Comparison of ENCODE assay signal across 17 cellular contexts in genomic region chr2:85659324-85659981, GRCh38. TPM values are rescaled to one million over a fixed set of nuclear protein-coding genes. Genes with fewer than 3 reads are reported as not detected.
DNase-seq lines count a peak whose midpoint lies in the region; ATAC-seq and TF ChIP-seq lines count a peak whose summit lies in the region.
"Had no signal": no experiment of that assay in that cellular context is flagged by ENCODE, and none has a peak within 500 bp of the region (broad histone marks: within the 10 kb centered on the region; RNA-seq: fewer than 3 reads in every experiment).

No MANE protein-coding gene starts in this region.

- no peaks in the 10 kb centered on the region for H3K9me3 Mint-ChIP-seq in activated naive CD8-positive, alpha-beta T cell treated with anti-CD3 and anti-CD28 coated beads, Interleukin-2, amount 10 ng/mL, durations not matched to agents 7 days and 5 days
- no peaks in the 10 kb centered on the region for H3K9me3 Mint-ChIP-seq in activated naive CD8-positive, alpha-beta T cell treated with anti-CD3 and anti-CD28 coated beads for 36 hours
- H3K9me3 Mint-ChIP-seq in central memory CD8-positive, alpha-beta T cell: no peaks in the 10 kb centered on the region
- H3K9me3 Mint-ChIP-seq in naive thymus-derived CD4-positive, alpha-beta T cell: no peaks in the 10 kb centered on the region
- H3K9me3 Mint-ChIP-seq: CD4-positive, alpha-beta memory T cell; GM23338 had no signal

- H3K36me3 ChIP-seq in naive thymus-derived CD4-positive, alpha-beta T cell (ENCODE audit: control insufficient read depth in 2 of 3, insufficient read depth in 3 of 3, low read length in 3 of 3): peaks cover 0 to 24% (median 0%) of the 10 kb centered on the region in 3 experiments
- H3K36me3 ChIP-seq in aorta (ENCODE audit: control insufficient read depth in 1 of 2, insufficient read depth in 2 of 2, low read length in 1 of 2): no peaks in the 10 kb centered on the region
- peaks cover 0 to 45% (median 0%) of the 10 kb centered on the region in 3 donors for H3K36me3 ChIP-seq in esophagus squamous epithelium

- intact Hi-C loops in naive thymus-derived CD4-positive, alpha-beta T cell (cut with micrococcal nuclease): no loop called here
- intact Hi-C loops in aorta (cut with DNase I): no loop called here
- intact Hi-C loops in esophagus squamous epithelium (cut with DNase I): no loop called here

- no peaks in the 10 kb centered on the region for H3K27me3 Mint-ChIP-seq in activated naive CD8-positive, alpha-beta T cell treated with anti-CD3 and anti-CD28 coated beads, Interleukin-2, amount 10 ng/mL, durations not matched to agents 7 days and 5 days
- no peaks in the 10 kb centered on the region for H3K27me3 Mint-ChIP-seq in activated naive CD8-positive, alpha-beta T cell treated with anti-CD3 and anti-CD28 coated beads for 36 hours
- no peaks in the 10 kb centered on the region for H3K27me3 Mint-ChIP-seq in central memory CD8-positive, alpha-beta T cell
- no peaks in the 10 kb centered on the region for H3K27me3 Mint-ChIP-seq in naive thymus-derived CD4-positive, alpha-beta T cell
- H3K27me3 Mint-ChIP-seq: CD4-positive, alpha-beta memory T cell had no signal

- H3K4me3 ChIP-seq in naive thymus-derived CD4-positive, alpha-beta T cell (ENCODE audit: low read length): no peak overlapping the region
- H3K4me3 ChIP-seq in aorta (ENCODE audit: low read length in 2 of 2) (no peak overlapping the region), esophagus squamous epithelium (no peak overlapping the region)
- H3K4me3 ChIP-seq: BLaER1, GM23338, Peyer's patch had no signal

- H3K4me1 ChIP-seq in naive thymus-derived CD4-positive, alpha-beta T cell (ENCODE audit: control insufficient read depth in 2 of 2, insufficient read depth in 2 of 2, low read length in 2 of 2): no peaks in the 10 kb centered on the region
- H3K4me1 ChIP-seq in aorta (ENCODE audit: control insufficient read depth in 1 of 2, insufficient read depth in 2 of 2, low read length in 2 of 2) (no peaks in the 10 kb centered on the region), esophagus squamous epithelium (peaks cover 0 to 27% (median 0%) of the 10 kb centered on the region in 3 donors)
- H3K4me1 ChIP-seq: BLaER1, Peyer's patch had no signal

- peak; percentile 60 for ATAC-seq in activated naive CD8-positive, alpha-beta T cell treated with anti-CD3 and anti-CD28 coated beads, Interleukin-2, amount 10 ng/mL, durations not matched to agents 7 days and 5 days (ENCODE audit: low read depth)
- ATAC-seq in central memory CD8-positive, alpha-beta T cell (replicated peaks; ENCODE audit: extremely low read depth, poor library complexity, severe bottlenecking): peak; percentile 32
- peak; percentile 22 for ATAC-seq in naive thymus-derived CD4-positive, alpha-beta T cell
- ATAC-seq in aorta (ENCODE audit: low FRiP score) (no peak), HG02938 (IDR thresholded peaks at IDR 0.05; ENCODE audit: unreplicated experiment) (no peak)
- ATAC-seq: GM23338 had no signal

- H3K27ac ChIP-seq in naive thymus-derived CD4-positive, alpha-beta T cell (ENCODE audit: low read depth, low read length): no peak overlapping the region
- H3K27ac ChIP-seq in aorta (ENCODE audit: low read depth in 1 of 2, low read length in 2 of 2): no peak overlapping the region
- H3K27ac ChIP-seq in esophagus squamous epithelium: no peak overlapping the region
- H3K27ac ChIP-seq: BLaER1, Peyer's patch had no signal

- H3K4me3 Mint-ChIP-seq in activated naive CD8-positive, alpha-beta T cell treated with anti-CD3 and anti-CD28 coated beads, Interleukin-2, amount 10 ng/mL, durations not matched to agents 7 days and 5 days: peak overlapping the region; percentile 37
- H3K4me3 Mint-ChIP-seq in activated naive CD8-positive, alpha-beta T cell treated with anti-CD3 and anti-CD28 coated beads for 36 hours: no peak overlapping the region
- H3K4me3 Mint-ChIP-seq in central memory CD8-positive, alpha-beta T cell: no peak overlapping the region
- H3K4me3 Mint-ChIP-seq in naive thymus-derived CD4-positive, alpha-beta T cell: no peak overlapping the region
- H3K4me3 Mint-ChIP-seq: CD4-positive, alpha-beta memory T cell; GM23338 had no signal

- TF ChIP-seq CTCF in esophagus squamous epithelium (IDR thresholded peaks at IDR 0.05): no peak

- CTCF ChIA-PET in naive thymus-derived CD4-positive, alpha-beta T cell (lab: Charles Lee): no interaction called here

- H3K4me1 Mint-ChIP-seq in activated naive CD8-positive, alpha-beta T cell treated with anti-CD3 and anti-CD28 coated beads, Interleukin-2, amount 10 ng/mL, durations not matched to agents 7 days and 5 days: peaks cover 14% of the 10 kb centered on the region
- H3K4me1 Mint-ChIP-seq in activated naive CD8-positive, alpha-beta T cell treated with anti-CD3 and anti-CD28 coated beads for 36 hours: no peaks in the 10 kb centered on the region
- no peaks in the 10 kb centered on the region for H3K4me1 Mint-ChIP-seq in central memory CD8-positive, alpha-beta T cell
- H3K4me1 Mint-ChIP-seq in naive thymus-derived CD4-positive, alpha-beta T cell: peaks cover 0 to 4% (median 0%) of the 10 kb centered on the region in 7 donors
- H3K4me1 Mint-ChIP-seq: CD4-positive, alpha-beta memory T cell; GM23338 had no signal

- POLR2A ChIA-PET in activated naive CD8-positive, alpha-beta T cell treated with anti-CD3 and anti-CD28 coated beads, Interleukin-2, amount 10 ng/mL, durations not matched to agents 7 days and 5 days (lab: Charles Lee): interaction anchor here (0.7 kb wide), 1 partner anchor 9 kb away, joined by 3 read pairs; no protein-coding TSS in a partner anchor
- POLR2A ChIA-PET in naive thymus-derived CD4-positive, alpha-beta T cell (lab: Charles Lee): interaction anchor here (0.9 kb wide), 1 partner anchor 46 kb away, joined by 5 read pairs; no protein-coding TSS in a partner anchor

- DNase-seq in activated naive CD8-positive, alpha-beta T cell treated with anti-CD3 and anti-CD28 coated beads, Interleukin-2, amount 10 ng/mL, durations not matched to agents 7 days and 5 days: no peak
- DNase-seq in activated naive CD8-positive, alpha-beta T cell treated with anti-CD3 and anti-CD28 coated beads for 36 hours: no peak
- no peak for DNase-seq in central memory CD8-positive, alpha-beta T cell (ENCODE audit: low spot score in 2 of 2)
- DNase-seq in naive thymus-derived CD4-positive, alpha-beta T cell: no peak
- DNase-seq in aorta (peak; percentile 46 to 66), esophagus squamous epithelium (lab: John Stamatoyannopoulos, UW) (no peak)
- DNase-seq: CD4-positive, alpha-beta memory T cell; KBM-7; NCI-H1105; NCI-H510A; NCI-H748 treated with DMSO at 0.1 percent for 48 hours; NK-92 treated with Interleukin-12 subunit alpha and Interleukin-12 subunit beta, amount 100 ng/mL, for 24 hours; Peyer's patch had no signal

- H3K9me3 ChIP-seq in naive thymus-derived CD4-positive, alpha-beta T cell (ENCODE audit: control insufficient read depth in 2 of 3, low read length in 3 of 3): no peaks in the 10 kb centered on the region
- H3K9me3 ChIP-seq in aorta (ENCODE audit: control insufficient read depth, low read length) (no peaks in the 10 kb centered on the region), esophagus squamous epithelium (no peaks in the 10 kb centered on the region)
- H3K9me3 ChIP-seq: BLaER1, Peyer's patch had no signal

- peaks cover 4% of the 10 kb centered on the region for H3K36me3 Mint-ChIP-seq in activated naive CD8-positive, alpha-beta T cell treated with anti-CD3 and anti-CD28 coated beads, Interleukin-2, amount 10 ng/mL, durations not matched to agents 7 days and 5 days
- peaks cover 2% of the 10 kb centered on the region for H3K36me3 Mint-ChIP-seq in activated naive CD8-positive, alpha-beta T cell treated with anti-CD3 and anti-CD28 coated beads for 36 hours
- H3K36me3 Mint-ChIP-seq in central memory CD8-positive, alpha-beta T cell (ENCODE audit: insufficient read depth): peaks cover 6% of the 10 kb centered on the region
- peaks cover 0 to 8% (median 0%) of the 10 kb centered on the region in 5 donors for H3K36me3 Mint-ChIP-seq in naive thymus-derived CD4-positive, alpha-beta T cell

- no peak overlapping the region for H3K27ac Mint-ChIP-seq in activated naive CD8-positive, alpha-beta T cell treated with anti-CD3 and anti-CD28 coated beads, Interleukin-2, amount 10 ng/mL, durations not matched to agents 7 days and 5 days
- H3K27ac Mint-ChIP-seq in activated naive CD8-positive, alpha-beta T cell treated with anti-CD3 and anti-CD28 coated beads for 36 hours: no peak overlapping the region
- no peak overlapping the region for H3K27ac Mint-ChIP-seq in central memory CD8-positive, alpha-beta T cell (ENCODE audit: low read depth)
- peak overlapping the region in 1 of 9 donors; percentile 58 for H3K27ac Mint-ChIP-seq in naive thymus-derived CD4-positive, alpha-beta T cell
- H3K27ac Mint-ChIP-seq: CD4-positive, alpha-beta memory T cell; GM23338 had no signal

- 94% methylated on average over 13 of the region's 13 CpGs for WGBS in aorta, 2 donors
- no CpG with 5 or more reads among the region's 13 CpGs for WGBS in esophagus squamous epithelium, 2 donors

- no peak for TF ChIP-seq POLR2A in esophagus squamous epithelium (IDR thresholded peaks at IDR 0.05)

- no peaks in the 10 kb centered on the region for H3K27me3 ChIP-seq in naive thymus-derived CD4-positive, alpha-beta T cell (ENCODE audit: control insufficient read depth in 2 of 2, insufficient read depth in 2 of 2, low read length in 2 of 2)
- H3K27me3 ChIP-seq in aorta (ENCODE audit: control insufficient read depth in 1 of 2, insufficient read depth in 2 of 2, low read length in 1 of 2) (no peaks in the 10 kb centered on the region), esophagus squamous epithelium (no peaks in the 10 kb centered on the region)
- H3K27me3 ChIP-seq: BLaER1, Peyer's patch had no signal

RNA-seq across cellular contexts. Expression of gene SFTPB, which starts 8.5 kb away (rescaled TPM):
- total RNA-seq in activated naive CD8-positive, alpha-beta T cell treated with anti-CD3 and anti-CD28 coated beads, Interleukin-2, amount 10 ng/mL, durations not matched to agents 7 days and 5 days: not detected
- not detected for total RNA-seq in activated naive CD8-positive, alpha-beta T cell treated with anti-CD3 and anti-CD28 coated beads for 36 hours
- total RNA-seq in naive thymus-derived CD4-positive, alpha-beta T cell: not detected
- not detected for polyA plus RNA-seq in naive thymus-derived CD4-positive, alpha-beta T cell
- total RNA-seq in aorta (1 to 10 TPM in 1 of 2 donors, not detected in 1; 1.7 TPM), esophagus squamous epithelium (not detected)
- 1 to 10 TPM; 2.3 to 8.1 TPM for polyA plus RNA-seq in aorta
- total RNA-seq: A673; CD4-positive, alpha-beta memory T cell; GM23338 had no signal
- polyA plus RNA-seq: CD4-positive, alpha-beta memory T cell had no signal

RNA-seq across cellular contexts. Expression of gene GNLY, which starts 34.7 kb away (rescaled TPM):
- total RNA-seq in activated naive CD8-positive, alpha-beta T cell treated with anti-CD3 and anti-CD28 coated beads, Interleukin-2, amount 10 ng/mL, durations not matched to agents 7 days and 5 days: 10 to 100 TPM; 22.0 to 27.5 TPM
- total RNA-seq in activated naive CD8-positive, alpha-beta T cell treated with anti-CD3 and anti-CD28 coated beads for 36 hours: 1 to 10 TPM; 1.5 to 2.1 TPM
- total RNA-seq in naive thymus-derived CD4-positive, alpha-beta T cell: 100 to 1,000 TPM in 2 of 5 experiments, 10 to 100 TPM in 1, 1 to 10 TPM in 2; 5.9 to 780 (median 84.7) TPM
- polyA plus RNA-seq in naive thymus-derived CD4-positive, alpha-beta T cell: 10 to 100 TPM; 11.1 to 13.5 TPM
- total RNA-seq in aorta (1 to 10 TPM; 2.1 to 8.0 TPM), esophagus squamous epithelium (1 to 10 TPM in 3 of 4 donors, under 1 TPM in 1; 0.76 to 6.1 (median 2.1) TPM)
- under 1 TPM in 1 of 2 donors, not detected in 1; 0.43 TPM for polyA plus RNA-seq in aorta
- total RNA-seq: A673, GM23338 had no signal
- polyA plus RNA-seq: GM23338 had no signal

RNA-seq across cellular contexts. Expression of gene USP39, which starts 43.5 kb away (rescaled TPM):
- total RNA-seq in activated naive CD8-positive, alpha-beta T cell treated with anti-CD3 and anti-CD28 coated beads, Interleukin-2, amount 10 ng/mL, durations not matched to agents 7 days and 5 days: 10 to 100 TPM; 72.8 to 75.2 TPM
- total RNA-seq in activated naive CD8-positive, alpha-beta T cell treated with anti-CD3 and anti-CD28 coated beads for 36 hours: 100 to 1,000 TPM in 1 of 2 experiments, 10 to 100 TPM in 1; 97.9 to 109 TPM
- total RNA-seq in naive thymus-derived CD4-positive, alpha-beta T cell: 10 to 100 TPM; 43.1 to 76.1 (median 57.3) TPM
- 10 to 100 TPM; 63.7 to 83.6 TPM for polyA plus RNA-seq in naive thymus-derived CD4-positive, alpha-beta T cell
- 10 to 100 TPM; 27.4 to 37.0 TPM for total RNA-seq in aorta
- 10 to 100 TPM; 33.6 to 37.0 TPM for polyA plus RNA-seq in aorta
- 10 to 100 TPM; 37.0 to 53.6 (median 40.7) TPM for total RNA-seq in esophagus squamous epithelium

RNA-seq across cellular contexts. Expression of gene C2orf68, which starts 47.6 kb away (rescaled TPM):
- total RNA-seq in activated naive CD8-positive, alpha-beta T cell treated with anti-CD3 and anti-CD28 coated beads, Interleukin-2, amount 10 ng/mL, durations not matched to agents 7 days and 5 days: 10 to 100 TPM; 54.7 to 61.2 TPM
- total RNA-seq in activated naive CD8-positive, alpha-beta T cell treated with anti-CD3 and anti-CD28 coated beads for 36 hours: 10 to 100 TPM; 23.1 to 25.0 TPM
- 10 to 100 TPM; 40.9 to 92.1 (median 51.6) TPM for total RNA-seq in naive thymus-derived CD4-positive, alpha-beta T cell
- polyA plus RNA-seq in naive thymus-derived CD4-positive, alpha-beta T cell: 10 to 100 TPM; 24.9 to 26.6 TPM
- total RNA-seq in aorta (10 to 100 TPM; 22.8 to 35.2 TPM), esophagus squamous epithelium (10 to 100 TPM in 3 of 4 donors, 1 to 10 TPM in 1; 9.4 to 17.1 (median 14.7) TPM)
- polyA plus RNA-seq in aorta: 10 to 100 TPM; 15.5 to 19.9 TPM

RNA-seq across cellular contexts. Expression of gene TMEM150A, which starts 57.0 kb away (rescaled TPM):
- 1 to 10 TPM; 5.3 to 7.0 TPM for total RNA-seq in activated naive CD8-positive, alpha-beta T cell treated with anti-CD3 and anti-CD28 coated beads, Interleukin-2, amount 10 ng/mL, durations not matched to agents 7 days and 5 days
- total RNA-seq in activated naive CD8-positive, alpha-beta T cell treated with anti-CD3 and anti-CD28 coated beads for 36 hours: 1 to 10 TPM; 2.4 to 3.4 TPM
- 10 to 100 TPM in 3 of 5 experiments, 1 to 10 TPM in 2; 5.1 to 17.8 (median 11.2) TPM for total RNA-seq in naive thymus-derived CD4-positive, alpha-beta T cell
- polyA plus RNA-seq in naive thymus-derived CD4-positive, alpha-beta T cell: 10 to 100 TPM; 11.1 to 15.4 TPM
- total RNA-seq in aorta: 10 to 100 TPM; 13.9 to 19.2 TPM
- 10 to 100 TPM; 17.8 to 27.8 TPM for polyA plus RNA-seq in aorta
- 10 to 100 TPM in 1 of 4 donors, 1 to 10 TPM in 3; 6.3 to 15.8 (median 7.4) TPM for total RNA-seq in esophagus squamous epithelium

Comparison
In these comparisons a context has a peak if more than half of its experiments do, and no peak if none do; other contexts are left out.
1. ATAC-seq: peak in activated naive CD8-positive, alpha-beta T cell treated with anti-CD3 and anti-CD28 coated beads, Interleukin-2, amount 10 ng/mL, durations not matched to agents 7 days and 5 days (single experiment), central memory CD8-positive, alpha-beta T cell (single experiment) and naive thymus-derived CD4-positive, alpha-beta T cell (single experiment); none in aorta (single experiment) and HG02938 (single experiment).
2. DNase-seq: peak in aorta (2 of 2); none in activated naive CD8-positive, alpha-beta T cell treated with anti-CD3 and anti-CD28 coated beads, Interleukin-2, amount 10 ng/mL, durations not matched to agents 7 days and 5 days (single experiment), activated naive CD8-positive, alpha-beta T cell treated with anti-CD3 and anti-CD28 coated beads for 36 hours (single experiment), central memory CD8-positive, alpha-beta T cell (0 of 2), naive thymus-derived CD4-positive, alpha-beta T cell (0 of 9) and esophagus squamous epithelium (single experiment).